8 cellular contexts compared by ENCODE assay signal in the genomic region with DNA sequence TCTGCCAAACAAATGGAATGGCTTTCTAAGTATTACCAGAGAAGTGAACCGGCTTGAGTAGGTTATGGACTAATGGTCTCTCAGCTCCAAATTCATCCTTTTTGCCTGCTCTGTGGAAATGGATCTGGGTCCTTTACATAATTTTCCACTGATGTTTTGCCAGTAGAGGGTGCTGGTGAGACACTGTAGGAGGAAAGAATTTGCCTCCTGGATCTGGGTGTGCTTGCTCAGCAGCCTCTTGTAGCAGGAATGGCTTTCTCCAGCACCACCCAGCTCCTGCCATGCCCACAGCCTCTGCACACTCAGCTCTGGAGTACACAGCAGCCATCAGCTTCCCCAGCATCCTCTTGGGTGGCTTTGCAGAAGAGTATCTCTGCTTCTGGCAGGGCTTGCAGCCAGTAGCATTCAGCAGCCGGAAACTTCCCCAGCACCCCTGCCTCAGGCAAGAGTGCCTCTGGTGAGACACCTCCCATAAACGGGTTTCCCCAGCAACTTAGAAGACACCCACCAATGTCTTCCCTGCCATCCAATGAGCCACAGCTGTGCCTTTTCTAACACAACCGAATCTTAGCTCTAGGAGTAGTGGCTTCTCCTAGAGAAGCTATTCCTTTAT.
DNase-seq lines count a peak whose midpoint lies in the region; ATAC-seq, FAIRE-seq and TF ChIP-seq lines count a peak whose summit lies in the region.

No MANE protein-coding gene starts in this region.

- H3K27ac ChIP-seq in body of pancreas (no peak overlapping the region), neural cell (ENCODE audit: low read length) (no peak overlapping the region)

- H3K4me2 ChIP-seq in neural cell (ENCODE audit: low read length), result no peak overlapping the region

- no peak for TF ChIP-seq RAD21 in neural cell (conservative IDR thresholded peaks at IDR 0.05)

- no peak overlapping the region for H3K9ac ChIP-seq in neural cell (ENCODE audit: low read length)

- intact Hi-C loops in body of pancreas (cut with DNase I), result loop anchor here (10.0 kb wide), 1 partner anchor 113 kb away; no protein-coding TSS in a partner anchor

- WGBS in body of pancreas, 2 donors, result 55 to 58% methylated on average over 3 to 4 of the region's 4 CpGs

- H4K20me1 ChIP-seq in neural cell (ENCODE audit: insufficient read depth), result no peaks in the 10 kb centered on the region

- peak; percentile 91 for FAIRE-seq in GM12892 (lab: Jason Lieb, UNC)

- H3K9me2 ChIP-seq in neural cell (ENCODE audit: insufficient read depth, low read length), result no peaks in the 10 kb centered on the region

- H3K9me3 ChIP-seq in body of pancreas (no peaks in the 10 kb centered on the region), neural cell (ENCODE audit: low read length) (no peaks in the 10 kb centered on the region)

- no peak overlapping the region for H3K4me3 ChIP-seq in body of pancreas
- H3K4me3 ChIP-seq in neural cell (ENCODE audit: low read length), result no peak overlapping the region

- H2AFZ ChIP-seq in neural cell (ENCODE audit: low read depth, low read length), result no peak overlapping the region

- no peak for TF ChIP-seq EP300 in neural cell (conservative IDR thresholded peaks at IDR 0.05; ENCODE audit: poor library complexity, severe bottlenecking)

- no peaks in the 10 kb centered on the region for H3K4me1 ChIP-seq in body of pancreas

- peak; percentile 21 for ATAC-seq in body of pancreas
- no peak for ATAC-seq in HG02840 (IDR thresholded peaks at IDR 0.05; ENCODE audit: low FRiP score, unreplicated experiment)

- DNase-seq in AG08395 (ENCODE audit: low spot score), result peak; percentile 48
- peak; percentile 16 for DNase-seq in GM12892 (ENCODE audit: insufficient read length)
- DNase-seq in NCI-H446 (lab: John Stamatoyannopoulos, UW), result peak; percentile 40 to 75
- peak; percentile 48 to 61 (median 52) for DNase-seq in body of pancreas
- DNase-seq in cortex of kidney (lab: John Stamatoyannopoulos, UW), result no peak
- no peak for DNase-seq in UCSD-AML1 (lab: John Stamatoyannopoulos, UW; ENCODE audit: unreplicated experiment)

- H3K27me3 ChIP-seq in body of pancreas (no peaks in the 10 kb centered on the region), neural cell (ENCODE audit: insufficient read depth, low read depth, low read length) (no peaks in the 10 kb centered on the region)

- TF ChIP-seq POLR2A in GM12892 (IDR thresholded peaks at IDR 0.05; ENCODE audit: low read depth, low read length) (no peak), body of pancreas (IDR thresholded peaks at IDR 0.05) (no peak)

- TF ChIP-seq CTCF in body of pancreas (IDR thresholded peaks at IDR 0.05) (peak; percentile 42 to 74 (median 63)), neural cell (IDR thresholded peaks at IDR 0.05; ENCODE audit: poor library complexity, severe bottlenecking) (peak; percentile 23)

- no peaks in the 10 kb centered on the region for H3K79me2 ChIP-seq in neural cell (replicated peaks; ENCODE audit: insufficient read depth, low read length)

- H3K36me3 ChIP-seq in body of pancreas (replicated peaks in 1 of 2; ENCODE audit: insufficient read depth in 1 of 2, low read depth in 2 of 2) (no peaks in the 10 kb centered on the region), neural cell (ENCODE audit: insufficient read depth, low read length) (no peaks in the 10 kb centered on the region)

- no peaks in the 10 kb centered on the region for H3F3A ChIP-seq in neural cell (ENCODE audit: insufficient read depth, low read length, poor library complexity, severe bottlenecking)

TF ChIP-seq in neural cell, 6 proteins besides CTCF, POLR2A, EP300 and RAD21:
- TF ChIP-seq, protein P1, sequence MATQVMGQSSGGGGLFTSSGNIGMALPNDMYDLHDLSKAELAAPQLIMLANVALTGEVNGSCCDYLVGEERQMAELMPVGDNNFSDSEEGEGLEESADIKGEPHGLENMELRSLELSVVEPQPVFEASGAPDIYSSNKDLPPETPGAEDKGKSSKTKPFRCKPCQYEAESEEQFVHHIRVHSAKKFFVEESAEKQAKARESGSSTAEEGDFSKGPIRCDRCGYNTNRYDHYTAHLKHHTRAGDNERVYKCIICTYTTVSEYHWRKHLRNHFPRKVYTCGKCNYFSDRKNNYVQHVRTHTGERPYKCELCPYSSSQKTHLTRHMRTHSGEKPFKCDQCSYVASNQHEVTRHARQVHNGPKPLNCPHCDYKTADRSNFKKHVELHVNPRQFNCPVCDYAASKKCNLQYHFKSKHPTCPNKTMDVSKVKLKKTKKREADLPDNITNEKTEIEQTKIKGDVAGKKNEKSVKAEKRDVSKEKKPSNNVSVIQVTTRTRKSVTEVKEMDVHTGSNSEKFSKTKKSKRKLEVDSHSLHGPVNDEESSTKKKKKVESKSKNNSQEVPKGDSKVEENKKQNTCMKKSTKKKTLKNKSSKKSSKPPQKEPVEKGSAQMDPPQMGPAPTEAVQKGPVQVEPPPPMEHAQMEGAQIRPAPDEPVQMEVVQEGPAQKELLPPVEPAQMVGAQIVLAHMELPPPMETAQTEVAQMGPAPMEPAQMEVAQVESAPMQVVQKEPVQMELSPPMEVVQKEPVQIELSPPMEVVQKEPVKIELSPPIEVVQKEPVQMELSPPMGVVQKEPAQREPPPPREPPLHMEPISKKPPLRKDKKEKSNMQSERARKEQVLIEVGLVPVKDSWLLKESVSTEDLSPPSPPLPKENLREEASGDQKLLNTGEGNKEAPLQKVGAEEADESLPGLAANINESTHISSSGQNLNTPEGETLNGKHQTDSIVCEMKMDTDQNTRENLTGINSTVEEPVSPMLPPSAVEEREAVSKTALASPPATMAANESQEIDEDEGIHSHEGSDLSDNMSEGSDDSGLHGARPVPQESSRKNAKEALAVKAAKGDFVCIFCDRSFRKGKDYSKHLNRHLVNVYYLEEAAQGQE (IDR thresholded peaks at IDR 0.05; ENCODE audit: borderline replicate concordance), result no peak
- TF ChIP-seq POLR2AphosphoS5 (IDR thresholded peaks at IDR 0.05), result no peak
- no peak for TF ChIP-seq TAF1 (IDR thresholded peaks at IDR 0.05; ENCODE audit: low read depth)
- TF ChIP-seq MXI1 (conservative IDR thresholded peaks at IDR 0.05; ENCODE audit: poor library complexity, severe bottlenecking), result no peak
- no peak for TF ChIP-seq SMC3 (conservative IDR thresholded peaks at IDR 0.05; ENCODE audit: poor library complexity)
- TF ChIP-seq EZH2 (IDR thresholded peaks at IDR 0.05; ENCODE audit: borderline replicate concordance, insufficient read depth, low read length, poor library complexity, severe bottlenecking), result no peak

Comparison
In these comparisons a context has a peak if more than half of its experiments do, and no peak if none do; other contexts are left out.
1. DNase-seq: peak in AG08395 (single experiment), GM12892 (single experiment), NCI-H446 (2 of 2) and body of pancreas (4 of 4); none in cortex of kidney (single experiment) and UCSD-AML1 (single experiment).